ENCODE assay signal across 9 cellular contexts in genomic region chr13:39451301-39451700, GRCh38.
DNase-seq lines count a peak whose midpoint lies in the region; ATAC-seq lines count a peak whose summit lies in the region.
"Had no signal": no experiment of that assay in that cellular context is flagged by ENCODE, and none has a peak within 500 bp of the region (broad histone marks: within the 10 kb centered on the region; RNA-seq: fewer than 3 reads in every experiment).

No MANE protein-coding gene starts in this region.

- no peak for ATAC-seq in HG03097 (IDR thresholded peaks at IDR 0.05; ENCODE audit: low FRiP score, unreplicated experiment)
- ATAC-seq: PC-3 had no signal

- no peak overlapping the region for H3K4me3 ChIP-seq in rectal smooth muscle tissue (ENCODE audit: low read length)

- H3K4me1 ChIP-seq in rectal smooth muscle tissue (ENCODE audit: control insufficient read depth, insufficient read depth, low read length) = peaks cover 18% of the 10 kb centered on the region

- no peak overlapping the region for H3K9ac ChIP-seq in rectal smooth muscle tissue (ENCODE audit: low read length)

- peak overlapping the region; percentile 75 for H3K27ac ChIP-seq in rectal smooth muscle tissue (ENCODE audit: low read depth, low read length)

- H3K27me3 ChIP-seq in rectal smooth muscle tissue (ENCODE audit: control insufficient read depth, insufficient read depth, low read length) = no peaks in the 10 kb centered on the region

- H3K36me3 ChIP-seq in rectal smooth muscle tissue (ENCODE audit: control insufficient read depth, insufficient read depth, low read length) = no peaks in the 10 kb centered on the region

- peak; percentile 12 to 35 for DNase-seq in NCI-H2081 (lab: John Stamatoyannopoulos, UW)
- DNase-seq in NCI-H2081 treated with DMSO at 0.1 percent for 48 hours (lab: John Stamatoyannopoulos, UW) = no peak
- peak; percentile 37 for DNase-seq in NCI-H345 (lab: John Stamatoyannopoulos, UW)
- peak; percentile 26 for DNase-seq in cerebellum (ENCODE audit: low spot score)
- DNase-seq in A172 (ENCODE audit: low spot score) = no peak
- DNase-seq in stimulated activated naive CD4-positive, alpha-beta T cell treated with Interleukin-2 at 50 U/mL for 16 hours (lab: John Stamatoyannopoulos, UW) = no peak
- DNase-seq: PC-3 had no signal

Comparison
In these comparisons a context has a peak if more than half of its experiments do, and no peak if none do; other contexts are left out.
1. DNase-seq: peak in NCI-H2081 (2 of 2), NCI-H345 (single experiment) and cerebellum (single experiment); none in NCI-H2081 treated with DMSO at 0.1 percent for 48 hours (single experiment), A172 (single experiment) and stimulated activated naive CD4-positive, alpha-beta T cell treated with Interleukin-2 at 50 U/mL for 16 hours (single experiment).